Comparison of ENCODE assay signal across 14 cellular contexts in the genomic region with DNA sequence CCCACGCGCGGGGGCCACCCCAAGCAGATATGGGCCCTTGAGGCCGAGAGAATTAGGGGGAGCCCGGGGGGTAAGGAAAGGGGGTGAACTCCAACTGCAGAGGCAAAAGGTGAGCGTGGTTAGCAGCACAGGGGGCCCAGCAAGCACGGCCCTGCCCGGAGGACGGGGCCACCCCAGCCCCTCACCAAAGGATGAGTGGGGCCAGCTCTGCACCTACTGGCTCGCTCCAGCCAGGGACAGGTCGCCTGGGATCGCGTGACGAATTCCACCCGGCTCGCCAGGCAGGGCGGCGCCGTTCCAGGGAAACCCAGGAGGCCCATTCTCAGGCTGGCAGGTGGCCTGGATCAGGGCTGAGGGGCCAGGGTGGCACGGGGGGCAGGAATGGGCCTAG. TPM values are rescaled to one million over a fixed set of nuclear protein-coding genes. Genes with fewer than 3 reads are reported as not detected.
DNase-seq lines count a peak whose midpoint lies in the region; ATAC-seq, FAIRE-seq and TF ChIP-seq lines count a peak whose summit lies in the region.
"Had no signal": no experiment of that assay in that cellular context is flagged by ENCODE, and none has a peak within 500 bp of the region (broad histone marks: within the 10 kb centered on the region; RNA-seq: fewer than 3 reads in every experiment).

No MANE protein-coding gene starts in this region.

- H3K36me3 ChIP-seq in HepG2 (replicated peaks in 1 of 2; ENCODE audit: control insufficient read depth in 1 of 2, insufficient read depth in 2 of 2, low read length in 2 of 2): no peaks in the 10 kb centered on the region
- no peaks in the 10 kb centered on the region for H3K36me3 ChIP-seq in right lobe of liver
- H3K36me3 ChIP-seq in GM12878 (ENCODE audit: control insufficient read depth in 2 of 2, insufficient read depth in 2 of 2, low read length in 1 of 2): no peaks in the 10 kb centered on the region; a peak in 1 of 4 replicates
- H3K36me3 ChIP-seq in mesenchymal stem cell (ENCODE audit: control insufficient read depth in 1 of 2, insufficient read depth in 2 of 2, low read depth in 1 of 2, low read length in 2 of 2): peaks cover 40 to 76% of the 10 kb centered on the region in 2 experiments

- CTCF ChIA-PET in HepG2 (lab: Yijun Ruan, JAX; ENCODE audit: low intra/inter-chr PET ratio, low total read pairs): no interaction called here
- CTCF ChIA-PET in GM12878 (lab: Yijun Ruan, JAX): interaction anchor here (0.7 to 4.1 kb wide), 21 partner anchors 8 to 411 kb away, joined by 3 to 35 read pairs (median 5); a partner anchor contains a TSS

- H3K79me1 ChIP-seq in mesenchymal stem cell (replicated peaks; ENCODE audit: low read length, poor library complexity, severe bottlenecking): peaks cover 42% of the 10 kb centered on the region

- TF ChIP-seq CTCF in HepG2 (CRISPR knock-in tag; IDR thresholded peaks at IDR 0.05) (no peak), right lobe of liver (IDR thresholded peaks at IDR 0.05) (no peak), GM12878 (IDR thresholded peaks at IDR 0.05 in 2 of 3, conservative IDR thresholded peaks at IDR 0.05 in 1 of 3; ENCODE audit: control insufficient read depth in 2 of 3, extremely low read depth in 1 of 3, insufficient read depth in 1 of 3, low read depth in 3 of 3, low read length in 3 of 3) (no peak)

- no peak overlapping the region for H3K23ac ChIP-seq in mesenchymal stem cell (ENCODE audit: low read length in 2 of 2)

- TF ChIP-seq POLR2A in HepG2 (IDR thresholded peaks at IDR 0.05; ENCODE audit: insufficient read depth in 1 of 2, low read depth in 2 of 2, low read length in 2 of 2) (no peak), right lobe of liver (IDR thresholded peaks at IDR 0.05) (no peak), GM12878 (IDR thresholded peaks at IDR 0.05; ENCODE audit: low read depth, low read length) (no peak)

- no peak overlapping the region for H4K91ac ChIP-seq in mesenchymal stem cell (ENCODE audit: low read length)

- in situ Hi-C loops in HepG2 (cut with HindIII; ENCODE audit: extremely low pct_ligation_motif_present, low pct_unique_long_range_greater_than_20kb): no loop called here
- in situ Hi-C loops in GM12878 (cut with MboI): no loop called here

- H2BK120ac ChIP-seq in mesenchymal stem cell (ENCODE audit: low read depth, low read length): peak overlapping the region; percentile 50

- H3K27ac ChIP-seq in HepG2 (ENCODE audit: extremely low read length, insufficient read depth, low read length) (no peak overlapping the region), right lobe of liver (no peak overlapping the region), GM12878 (ENCODE audit: control insufficient read depth, insufficient read depth) (no peak overlapping the region), mesenchymal stem cell (ENCODE audit: low read length, poor library complexity, severe bottlenecking) (no peak overlapping the region)

- no peaks in the 10 kb centered on the region for H3K9me3 ChIP-seq in HepG2 (ENCODE audit: low read length)
- no peaks in the 10 kb centered on the region for H3K9me3 ChIP-seq in right lobe of liver
- H3K9me3 ChIP-seq in GM12878 (replicated peaks; ENCODE audit: control insufficient read depth, insufficient read depth, low read length): no peaks in the 10 kb centered on the region
- no peaks in the 10 kb centered on the region for H3K9me3 ChIP-seq in mesenchymal stem cell (ENCODE audit: control insufficient read depth, low read length)
- H3K9me3 ChIP-seq: heart right ventricle had no signal

- H4K20me1 ChIP-seq in HepG2 (ENCODE audit: insufficient read depth, low read length) (no peaks in the 10 kb centered on the region), GM12878 (ENCODE audit: control insufficient read depth, insufficient read depth) (no peaks in the 10 kb centered on the region)

- FAIRE-seq in HepG2 (lab: Jason Lieb, UNC) (no peak), GM12878 (lab: Jason Lieb, UNC) (no peak)

- H2AK5ac ChIP-seq in mesenchymal stem cell (ENCODE audit: low read length, severe bottlenecking): no peak overlapping the region

- H3K9ac ChIP-seq in HepG2 (ENCODE audit: insufficient read depth, low read depth, low read length): no peak overlapping the region
- H3K9ac ChIP-seq in GM12878 (ENCODE audit: control insufficient read depth, insufficient read depth, low read length): no peak overlapping the region
- H3K9ac ChIP-seq in mesenchymal stem cell (ENCODE audit: low read length): peak overlapping the region; percentile 86

- 82% methylated on average over 9 of the region's 20 CpGs for WGBS in HepG2 (ENCODE audit: low lambda C conversion rate)
- WGBS in right lobe of liver (ENCODE audit: insufficient coverage, low coverage, low lambda C conversion rate, missing lambda C conversion rate): 88% methylated on average over 4 of the region's 20 CpGs
- 92% methylated on average over 19 of the region's 20 CpGs for WGBS in GM12878 (ENCODE audit: insufficient coverage, insufficient replicate concordance, low lambda C conversion rate, missing lambda C conversion rate)
- WGBS in mesenchymal stem cell: 90% methylated on average over 19 of the region's 20 CpGs

- intact Hi-C loops in HepG2 (cut with micrococcal nuclease; ENCODE audit: unreplicated experiment) (no loop called here), right lobe of liver (cut with DNase I) (no loop called here), GM12878 (cut with micrococcal nuclease; ENCODE audit: unreplicated experiment) (loop anchor here (5.0 kb wide), 2 partner anchors 89 to 104 kb away; no protein-coding TSS in a partner anchor)

- H2BK15ac ChIP-seq in mesenchymal stem cell (ENCODE audit: low read depth, poor library complexity, severe bottlenecking): no peak overlapping the region

- H3K4me1 ChIP-seq in HepG2 (ENCODE audit: insufficient read depth, low read length) (peaks cover 31% of the 10 kb centered on the region), right lobe of liver (peaks cover 0 to 12% (median 2%) of the 10 kb centered on the region in 4 donors), GM12878 (ENCODE audit: control insufficient read depth, insufficient read depth, low read length) (peaks cover 11% of the 10 kb centered on the region), mesenchymal stem cell (ENCODE audit: control insufficient read depth, insufficient read depth, low read depth, low read length) (peaks cover 59% of the 10 kb centered on the region)

- DNase-seq in HepG2 (ENCODE audit: low spot score): no peak
- DNase-seq in right lobe of liver: no peak
- no peak for DNase-seq in GM12878 (ENCODE audit: low read depth, low spot score)
- DNase-seq in mesenchymal stem cell: no peak
- no peak for DNase-seq in EL
- DNase-seq in anterior cingulate cortex (lab: John Stamatoyannopoulos, UW): no peak
- DNase-seq: cerebellar nuclear complex, DMS79 treated with DMSO at 0.1 percent for 48 hours, NCI-H2081 treated with DMSO at 0.1 percent for 48 hours, NCI-H748 treated with DMSO at 0.1 percent for 48 hours, T1000 had no signal

- BruUV-seq in HepG2 (replicated peaks; lab: Mats Ljungman, UMichigan): no TSS peak
- BruUV-seq in GM12878 (replicated peaks; lab: Mats Ljungman, UMichigan): no TSS peak

- no peak overlapping the region for H3K18ac ChIP-seq in mesenchymal stem cell (ENCODE audit: low read depth in 1 of 2, low read length in 2 of 2)

- H3K14ac ChIP-seq in mesenchymal stem cell (ENCODE audit: low read length in 2 of 2): no peak overlapping the region

- no peak overlapping the region for H3K4me3 ChIP-seq in HepG2 (replicated peaks in 1 of 3; ENCODE audit: insufficient read depth in 1 of 3, low read depth in 2 of 3, low read length in 3 of 3)
- no peak overlapping the region for H3K4me3 ChIP-seq in right lobe of liver
- no peak overlapping the region for H3K4me3 ChIP-seq in GM12878
- H3K4me3 ChIP-seq in mesenchymal stem cell (ENCODE audit: insufficient read depth in 1 of 2, low read depth in 1 of 2, low read length in 2 of 2): no peak overlapping the region
- H3K4me3 ChIP-seq: heart right ventricle had no signal

- no peak overlapping the region for H2BK5ac ChIP-seq in mesenchymal stem cell (ENCODE audit: low read depth, low read length, poor library complexity, severe bottlenecking)

- RAD21 ChIA-PET in GM12878 (lab: Charles Lee; ENCODE audit: unreplicated experiment): interaction anchor here (0.6 to 2.6 kb wide), 13 partner anchors 10 to 411 kb away, joined by 3 to 22 read pairs (median 5); a partner anchor contains a TSS

- H3K4me2 ChIP-seq in HepG2 (ENCODE audit: low read depth, low read length): no peak overlapping the region
- H3K4me2 ChIP-seq in GM12878 (ENCODE audit: control insufficient read depth, insufficient read depth): no peak overlapping the region
- no peak overlapping the region for H3K4me2 ChIP-seq in mesenchymal stem cell (ENCODE audit: low read length, poor library complexity, severe bottlenecking)

- TF ChIP-seq RAD21 in HepG2 (CRISPR knock-in tag; IDR thresholded peaks at IDR 0.05) (no peak), GM12878 (IDR thresholded peaks at IDR 0.05; ENCODE audit: insufficient read depth, low read depth, low read length) (no peak)

- H3K4ac ChIP-seq in mesenchymal stem cell (ENCODE audit: low read depth in 1 of 2, low read length in 2 of 2): no peak overlapping the region

- H4K8ac ChIP-seq in mesenchymal stem cell (ENCODE audit: low read length): no peak overlapping the region

- peak overlapping the region in 1 of 2 experiments; percentile 68 for H2BK12ac ChIP-seq in mesenchymal stem cell (ENCODE audit: low read length in 2 of 2)

- SMC1A ChIA-PET in GM12878 (lab: Charles Lee; ENCODE audit: uncharacterized antibody, unreplicated experiment): interaction anchor here (0.8 to 2.2 kb wide), 14 partner anchors 9 to 411 kb away, joined by 3 to 14 read pairs (median 4); a partner anchor contains a TSS

- ATAC-seq in HepG2: no peak
- ATAC-seq in right lobe of liver: no peak
- ATAC-seq in GM12878: no peak
- no peak for ATAC-seq in HG03432 (IDR thresholded peaks at IDR 0.05; ENCODE audit: unreplicated experiment)
- no peak for ATAC-seq in GM19328 (IDR thresholded peaks at IDR 0.05; ENCODE audit: unreplicated experiment)
- ATAC-seq: heart right ventricle had no signal

- POLR2A ChIA-PET in HepG2 (lab: Yijun Ruan, JAX): interaction anchor here (1.1 kb wide), 1 partner anchor 72 kb away, joined by 3 read pairs; no protein-coding TSS in a partner anchor
- POLR2A ChIA-PET in GM12878 (lab: Charles Lee): no interaction called here

- TF ChIP-seq EP300 in HepG2 (IDR thresholded peaks at IDR 0.05; ENCODE audit: low read depth in 2 of 2, low read length in 2 of 2) (no peak), HepG2 (CRISPR knock-in tag; IDR thresholded peaks at IDR 0.05; ENCODE audit: borderline replicate concordance) (no peak), GM12878 (IDR thresholded peaks at IDR 0.05; ENCODE audit: borderline replicate concordance in 1 of 2, control insufficient read depth in 1 of 2, low read depth in 2 of 2, low read length in 2 of 2) (no peak)

- H2AFZ ChIP-seq in HepG2 (ENCODE audit: low read length) (no peak overlapping the region), GM12878 (ENCODE audit: control insufficient read depth, low read depth, low read length) (no peak overlapping the region), mesenchymal stem cell (ENCODE audit: low read depth, low read length) (no peak overlapping the region)

- H3K27me3 ChIP-seq in HepG2 (ENCODE audit: control insufficient read depth in 1 of 2, insufficient read depth in 2 of 2, low read length in 2 of 2) (no peaks in the 10 kb centered on the region; a peak in 1 of 5 replicates), right lobe of liver (no peaks in the 10 kb centered on the region), GM12878 (replicated peaks in 1 of 2; ENCODE audit: control insufficient read depth in 2 of 2, insufficient read depth in 2 of 2, low read length in 1 of 2) (no peaks in the 10 kb centered on the region), mesenchymal stem cell (ENCODE audit: control insufficient read depth in 1 of 2, insufficient read depth in 1 of 2, low read length in 2 of 2) (no peaks in the 10 kb centered on the region)
- H3K27me3 ChIP-seq: heart right ventricle had no signal

- H3K79me2 ChIP-seq in HepG2 (ENCODE audit: insufficient read depth, low read length): no peaks in the 10 kb centered on the region
- no peaks in the 10 kb centered on the region for H3K79me2 ChIP-seq in GM12878 (ENCODE audit: control insufficient read depth, insufficient read depth, low read length)

RNA-seq across cellular contexts. Expression of a gene that starts 38.6 kb away (rescaled TPM):
- total RNA-seq in HepG2 (2016; rRNA removed; fragmentation: Illumina TruSeq; extraction: Trizol) (0.93 and 0.98 TPM in 2 replicates), right lobe of liver (10 to 100 TPM; 20.4 to 30.8 (median 26.3) TPM), GM12878 (2014; rRNA removed) (16.1 and 21.3 TPM in 2 replicates), GM12878 (2014; rRNA removed; fragmentation: Illumina TruSeq; extraction: Trizol) (6.3 and 9.6 TPM in 2 replicates), GM12878 (2021) (21.0 TPM in 2 replicates)
- total RNA-seq in HepG2 (2016; cell fraction: cytosol; rRNA removed; fragmentation: Illumina TruSeq; extraction: Trizol; ENCODE audit: low read depth): 0.61 and 1.1 TPM in 2 replicates
- 0.58 and 0.97 TPM in 2 replicates for total RNA-seq in HepG2 (2016; cell fraction: insoluble cytoplasmic fraction; rRNA removed; fragmentation: Illumina TruSeq; extraction: Trizol)
- total RNA-seq in HepG2 (2016; cell fraction: membrane; rRNA removed; fragmentation: Illumina TruSeq; extraction: Trizol): 1.2 TPM in 2 replicates
- 0.28 and 0.41 TPM in 2 replicates for total RNA-seq in HepG2 (2016; cell fraction: nucleus; rRNA removed; fragmentation: Illumina TruSeq; extraction: Trizol)
- polyA plus RNA-seq in HepG2 (2011; rRNA removed) (0.51 and 1.2 TPM in 2 replicates), GM12878 (2011; rRNA removed) (1.3 and 2.2 TPM in 2 replicates), GM12878 (2014; fragmentation: Illumina TruSeq; extraction: Trizol) (2.7 and 6.7 TPM in 2 replicates), GM12878 (2014; fragmentation: Nextera tagmentation; extraction: Ambion mirVana) (under 1 TPM; 0.32 to 0.91 TPM), GM12878 (2014; rRNA removed) (12.7 and 20.5 TPM in 2 replicates), GM12878 (2016; fragmentation: Nextera tagmentation; extraction: Ambion mirVana) (10 to 100 TPM; 15.8 to 16.8 TPM)
- 0.42 and 1.3 TPM in 2 replicates for polyA plus RNA-seq in HepG2 (2011; cell fraction: cytosol; rRNA removed)
- 1.2 and 2.2 TPM in 2 replicates for polyA plus RNA-seq in HepG2 (2011; cell fraction: nucleus; rRNA removed)
- polyA plus RNA-seq in HepG2 (2012): 1.3 and 1.6 TPM in 2 replicates
- 0.84 and 1.2 TPM in 2 replicates for polyA plus RNA-seq in HepG2 (2016; cell fraction: cytosol; fragmentation: Illumina TruSeq; extraction: Trizol; ENCODE audit: low read depth)
- 1.0 and 1.9 TPM in 2 replicates for polyA plus RNA-seq in HepG2 (2016; cell fraction: insoluble cytoplasmic fraction; fragmentation: Illumina TruSeq; extraction: Trizol; ENCODE audit: low read depth)
- polyA plus RNA-seq in HepG2 (2016; cell fraction: membrane; fragmentation: Illumina TruSeq; extraction: Trizol; ENCODE audit: low read depth): 0.97 and 1.1 TPM in 2 replicates
- polyA plus RNA-seq in HepG2 (2016; cell fraction: nucleus; fragmentation: Illumina TruSeq; extraction: Trizol; ENCODE audit: insufficient read depth, low read depth): 0.85 and 0.91 TPM in 2 replicates
- polyA minus RNA-seq in HepG2 (2011; rRNA and poly(A)+ RNA removed; ENCODE audit: low replicate concordance): 0.84 and 28.9 TPM in 2 replicates
- polyA minus RNA-seq in HepG2 (2011; cell fraction: cytosol; rRNA and poly(A)+ RNA removed): 0.59 and 0.79 TPM in 2 replicates
- polyA minus RNA-seq in HepG2 (2011; cell fraction: nucleus; rRNA and poly(A)+ RNA removed): 0.50 and 0.90 TPM in 2 replicates
- 12.6 and 12.8 TPM in 2 replicates for total RNA-seq in GM12878 (2013; cell fraction: nucleolus; rRNA removed)
- 11.7 TPM for polyA plus RNA-seq in GM12878 (2011; ENCODE audit: low read depth)
- 2.6 and 3.7 TPM in 2 replicates for polyA plus RNA-seq in GM12878 (2011; cell fraction: cytosol; rRNA removed)
- polyA plus RNA-seq in GM12878 (2011; cell fraction: nucleus; rRNA removed): 7.8 and 7.9 TPM in 2 replicates
- polyA plus RNA-seq in GM12878 (2012): 36.1 and 36.8 TPM in 2 replicates
- polyA minus RNA-seq in GM12878 (2011; rRNA and poly(A)+ RNA removed): 1.8 and 3.0 TPM in 2 replicates
- polyA minus RNA-seq in GM12878 (2011; cell fraction: cytosol; rRNA and poly(A)+ RNA removed): 0.80 and 2.8 TPM in 2 replicates
- polyA minus RNA-seq in GM12878 (2011; cell fraction: nucleus; rRNA and poly(A)+ RNA removed): 1.8 and 3.1 TPM in 2 replicates
- 61.3 TPM for polyA plus RNA-seq in mesenchymal stem cell (2013, experiment 1 of 2)
- polyA plus RNA-seq in mesenchymal stem cell (2013, experiment 2 of 2): 58.6 TPM
